In the genomic region with DNA sequence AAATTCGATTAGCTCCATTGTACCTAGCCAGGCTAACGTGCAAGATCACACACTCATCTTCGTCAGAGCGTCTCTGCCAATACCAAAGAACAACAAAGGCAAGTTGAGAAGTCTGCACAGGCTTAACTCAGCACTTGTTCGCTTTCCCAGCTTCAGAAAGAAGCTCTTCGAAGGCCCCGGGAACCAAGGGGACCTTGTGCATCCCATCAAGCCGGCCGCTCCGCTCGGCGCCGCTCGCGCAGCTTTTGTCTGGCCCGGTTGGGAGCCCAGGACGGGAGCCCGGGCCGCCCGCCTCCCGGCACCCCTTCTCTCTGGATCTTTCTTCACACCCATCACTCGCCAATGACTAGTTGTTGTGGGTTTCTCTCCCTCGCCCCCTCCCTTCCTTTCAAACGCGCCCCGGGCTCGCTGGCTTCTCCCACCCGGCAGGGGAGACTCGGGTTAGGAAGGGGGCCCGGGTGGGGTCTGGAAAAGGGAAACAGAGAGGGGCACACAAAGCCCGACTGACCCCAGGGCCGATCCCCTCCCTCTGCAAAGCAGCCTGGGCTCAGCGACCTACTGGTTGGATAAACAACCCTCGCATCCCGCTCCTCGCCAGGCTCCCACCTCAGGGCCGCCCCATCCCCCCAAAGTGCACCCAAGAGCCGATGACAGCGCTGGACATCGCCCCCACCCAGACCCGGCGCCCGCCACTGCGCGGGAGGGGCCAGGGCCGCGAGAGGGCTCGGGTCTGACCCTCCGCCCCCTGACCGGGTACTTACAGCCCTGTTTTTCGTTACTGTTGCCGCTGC, we compare ENCODE assay signal across 1 cellular context.
TF ChIP-seq lines count a peak whose summit lies in the region.

No MANE protein-coding gene starts in this region.

TF ChIP-seq in HEK293, 187 proteins besides CTCF, POLR2A, EP300 and RAD21 (continued from another document and continues in another):
- TF ChIP-seq ZBTB44 (tag by site-specific recombination; IDR thresholded peaks at IDR 0.05) (no peak), ZNF394 (tag by site-specific recombination; IDR thresholded peaks at IDR 0.05; ENCODE audit: borderline replicate concordance) (no peak), ZNF404 (tag by site-specific recombination; IDR thresholded peaks at IDR 0.05) (no peak), ZNF2 (tag by site-specific recombination; IDR thresholded peaks at IDR 0.05) (no peak), ZNF670 (tag by site-specific recombination; IDR thresholded peaks at IDR 0.05; ENCODE audit: low read depth) (no peak), ZNF785 (tag by site-specific recombination; IDR thresholded peaks at IDR 0.05) (no peak), ZNF10 (tag by site-specific recombination; IDR thresholded peaks at IDR 0.05) (no peak), ZNF776 (tag by site-specific recombination; IDR thresholded peaks at IDR 0.05; ENCODE audit: borderline replicate concordance) (no peak), ZNF433 (tag by site-specific recombination; IDR thresholded peaks at IDR 0.05; ENCODE audit: low read depth) (no peak), ZNF426 (tag by site-specific recombination; IDR thresholded peaks at IDR 0.05) (no peak), ZFHX2 (tag by site-specific recombination; conservative IDR thresholded peaks at IDR 0.05) (peak; percentile 20; the same call in 1 of the 2 replicates), SCRT1 (tag by site-specific recombination; IDR thresholded peaks at IDR 0.05; ENCODE audit: borderline replicate concordance) (no peak), ZBTB17 (tag by site-specific recombination; IDR thresholded peaks at IDR 0.05) (peak; percentile 54; the same call in 1 of the 2 replicates), GLIS1 (tag by site-specific recombination; IDR thresholded peaks at IDR 0.05) (0 out of 2 replicates have a peak, but pooled peaks have one; percentile 10), ZNF777 (tag by site-specific recombination; IDR thresholded peaks at IDR 0.05; ENCODE audit: borderline replicate concordance) (no peak), ZNF791 (tag by site-specific recombination; IDR thresholded peaks at IDR 0.05) (no peak), MZF1 (tag by site-specific recombination; IDR thresholded peaks at IDR 0.05; ENCODE audit: borderline replicate concordance) (no peak), OSR2 (tag by site-specific recombination; IDR thresholded peaks at IDR 0.05) (no peak), ZNF76 (tag by site-specific recombination; IDR thresholded peaks at IDR 0.05; ENCODE audit: borderline replicate concordance, low read depth) (peak; percentile 37; the same call in 1 of the 2 replicates), ZBTB1 (tag by site-specific recombination; IDR thresholded peaks at IDR 0.05) (no peak), ZNF280C (tag by site-specific recombination; IDR thresholded peaks at IDR 0.05) (no peak), INSM2 (tag by site-specific recombination; IDR thresholded peaks at IDR 0.05) (no peak), ZSCAN30 (tag by site-specific recombination; IDR thresholded peaks at IDR 0.05) (0 out of 2 replicates have a peak, but pooled peaks have one; percentile 30), ZNF132 (tag by site-specific recombination; IDR thresholded peaks at IDR 0.05; ENCODE audit: borderline replicate concordance) (no peak), ZNF623 (tag by site-specific recombination; IDR thresholded peaks at IDR 0.05) (no peak), ZNF37A (tag by site-specific recombination; IDR thresholded peaks at IDR 0.05) (no peak), ZNF26 (tag by site-specific recombination; IDR thresholded peaks at IDR 0.05) (no peak), MYNN (tag by site-specific recombination; IDR thresholded peaks at IDR 0.05; ENCODE audit: borderline replicate concordance) (no peak), GLI4 (tag by site-specific recombination; IDR thresholded peaks at IDR 0.05) (no peak), ZNF585B (tag by site-specific recombination; IDR thresholded peaks at IDR 0.05) (no peak), ZNF221 (tag by site-specific recombination; IDR thresholded peaks at IDR 0.05; ENCODE audit: borderline replicate concordance) (no peak), ZSCAN16 (tag by site-specific recombination; IDR thresholded peaks at IDR 0.05) (no peak), ZNF561 (tag by site-specific recombination; IDR thresholded peaks at IDR 0.05; ENCODE audit: borderline replicate concordance) (peak; percentile 58; the same call in 1 of the 2 replicates), ZNF747 (tag by site-specific recombination; IDR thresholded peaks at IDR 0.05) (no peak), ZNF121 (tag by site-specific recombination; IDR thresholded peaks at IDR 0.05) (no peak), ZNF423 (tag by site-specific recombination; IDR thresholded peaks at IDR 0.05) (0 out of 2 replicates have a peak, but pooled peaks have one; percentile 16), ZNF48 (tag by site-specific recombination; IDR thresholded peaks at IDR 0.05) (no peak), ZNF837 (tag by site-specific recombination; IDR thresholded peaks at IDR 0.05) (no peak)
- TF ChIP-seq, protein P1, sequence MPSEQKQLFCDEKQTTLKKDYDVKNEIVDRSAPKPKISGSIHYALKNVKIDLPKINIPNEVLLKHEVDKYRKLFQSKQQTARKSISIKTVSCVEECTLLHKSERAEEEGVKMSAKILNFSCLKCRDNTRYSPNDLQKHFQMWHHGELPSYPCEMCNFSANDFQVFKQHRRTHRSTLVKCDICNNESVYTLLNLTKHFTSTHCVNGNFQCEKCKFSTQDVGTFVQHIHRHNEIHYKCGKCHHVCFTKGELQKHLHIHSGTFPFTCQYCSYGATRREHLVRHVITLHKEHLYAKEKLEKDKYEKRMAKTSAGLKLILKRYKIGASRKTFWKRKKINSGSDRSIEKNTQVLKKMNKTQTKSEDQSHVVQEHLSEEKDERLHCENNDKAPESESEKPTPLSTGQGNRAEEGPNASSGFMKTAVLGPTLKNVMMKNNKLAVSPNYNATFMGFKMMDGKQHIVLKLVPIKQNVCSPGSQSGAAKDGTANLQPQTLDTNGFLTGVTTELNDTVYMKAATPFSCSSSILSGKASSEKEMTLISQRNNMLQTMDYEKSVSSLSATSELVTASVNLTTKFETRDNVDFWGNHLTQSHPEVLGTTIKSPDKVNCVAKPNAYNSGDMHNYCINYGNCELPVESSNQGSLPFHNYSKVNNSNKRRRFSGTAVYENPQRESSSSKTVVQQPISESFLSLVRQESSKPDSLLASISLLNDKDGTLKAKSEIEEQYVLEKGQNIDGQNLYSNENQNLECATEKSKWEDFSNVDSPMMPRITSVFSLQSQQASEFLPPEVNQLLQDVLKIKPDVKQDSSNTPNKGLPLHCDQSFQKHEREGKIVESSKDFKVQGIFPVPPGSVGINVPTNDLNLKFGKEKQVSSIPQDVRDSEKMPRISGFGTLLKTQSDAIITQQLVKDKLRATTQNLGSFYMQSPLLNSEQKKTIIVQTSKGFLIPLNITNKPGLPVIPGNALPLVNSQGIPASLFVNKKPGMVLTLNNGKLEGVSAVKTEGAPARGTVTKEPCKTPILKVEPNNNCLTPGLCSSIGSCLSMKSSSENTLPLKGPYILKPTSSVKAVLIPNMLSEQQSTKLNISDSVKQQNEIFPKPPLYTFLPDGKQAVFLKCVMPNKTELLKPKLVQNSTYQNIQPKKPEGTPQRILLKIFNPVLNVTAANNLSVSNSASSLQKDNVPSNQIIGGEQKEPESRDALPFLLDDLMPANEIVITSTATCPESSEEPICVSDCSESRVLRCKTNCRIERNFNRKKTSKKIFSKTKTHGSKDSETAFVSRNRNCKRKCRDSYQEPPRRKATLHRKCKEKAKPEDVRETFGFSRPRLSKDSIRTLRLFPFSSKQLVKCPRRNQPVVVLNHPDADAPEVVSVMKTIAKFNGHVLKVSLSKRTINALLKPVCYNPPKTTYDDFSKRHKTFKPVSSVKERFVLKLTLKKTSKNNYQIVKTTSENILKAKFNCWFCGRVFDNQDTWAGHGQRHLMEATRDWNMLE (tag by site-specific recombination; conservative IDR thresholded peaks at IDR 0.05; ENCODE audit: low read depth) = no peak
- TF ChIP-seq, protein P2, sequence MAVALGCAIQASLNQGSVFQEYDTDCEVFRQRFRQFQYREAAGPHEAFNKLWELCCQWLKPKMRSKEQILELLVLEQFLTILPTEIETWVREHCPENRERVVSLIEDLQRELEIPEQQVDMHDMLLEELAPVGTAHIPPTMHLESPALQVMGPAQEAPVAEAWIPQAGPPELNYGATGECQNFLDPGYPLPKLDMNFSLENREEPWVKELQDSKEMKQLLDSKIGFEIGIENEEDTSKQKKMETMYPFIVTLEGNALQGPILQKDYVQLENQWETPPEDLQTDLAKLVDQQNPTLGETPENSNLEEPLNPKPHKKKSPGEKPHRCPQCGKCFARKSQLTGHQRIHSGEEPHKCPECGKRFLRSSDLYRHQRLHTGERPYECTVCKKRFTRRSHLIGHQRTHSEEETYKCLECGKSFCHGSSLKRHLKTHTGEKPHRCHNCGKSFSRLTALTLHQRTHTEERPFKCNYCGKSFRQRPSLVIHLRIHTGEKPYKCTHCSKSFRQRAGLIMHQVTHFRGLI (tag by site-specific recombination; IDR thresholded peaks at IDR 0.05) = no peak
- TF ChIP-seq, protein P3, sequence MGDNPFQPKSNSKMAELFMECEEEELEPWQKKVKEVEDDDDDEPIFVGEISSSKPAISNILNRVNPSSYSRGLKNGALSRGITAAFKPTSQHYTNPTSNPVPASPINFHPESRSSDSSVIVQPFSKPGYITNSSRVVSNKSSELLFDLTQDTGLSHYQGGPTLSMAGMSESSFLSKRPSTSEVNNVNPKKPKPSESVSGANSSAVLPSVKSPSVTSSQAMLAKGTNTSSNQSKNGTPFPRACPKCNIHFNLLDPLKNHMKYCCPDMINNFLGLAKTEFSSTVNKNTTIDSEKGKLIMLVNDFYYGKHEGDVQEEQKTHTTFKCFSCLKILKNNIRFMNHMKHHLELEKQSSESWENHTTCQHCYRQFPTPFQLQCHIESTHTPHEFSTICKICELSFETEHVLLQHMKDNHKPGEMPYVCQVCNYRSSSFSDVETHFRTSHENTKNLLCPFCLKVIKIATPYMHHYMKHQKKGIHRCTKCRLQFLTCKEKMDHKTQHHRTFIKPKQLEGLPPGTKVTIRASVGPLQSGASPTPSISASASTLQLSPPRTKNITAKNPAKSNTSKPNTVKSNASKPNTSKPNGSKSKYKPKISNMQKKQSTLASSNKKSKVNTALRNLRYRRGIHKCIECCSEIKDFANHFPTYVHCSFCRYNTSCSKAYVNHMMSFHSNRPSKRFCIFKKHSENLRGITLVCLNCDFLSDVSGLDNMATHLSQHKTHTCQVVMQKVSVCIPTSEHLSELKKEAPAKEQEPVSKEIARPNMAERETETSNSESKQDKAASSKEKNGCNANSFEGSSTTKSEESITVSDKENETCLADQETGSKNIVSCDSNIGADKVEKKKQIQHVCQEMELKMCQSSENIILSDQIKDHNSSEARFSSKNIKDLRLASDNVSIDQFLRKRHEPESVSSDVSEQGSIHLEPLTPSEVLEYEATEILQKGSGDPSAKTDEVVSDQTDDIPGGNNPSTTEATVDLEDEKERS (tag by site-specific recombination; IDR thresholded peaks at IDR 0.05) = no peak
- TF ChIP-seq, protein P4, sequence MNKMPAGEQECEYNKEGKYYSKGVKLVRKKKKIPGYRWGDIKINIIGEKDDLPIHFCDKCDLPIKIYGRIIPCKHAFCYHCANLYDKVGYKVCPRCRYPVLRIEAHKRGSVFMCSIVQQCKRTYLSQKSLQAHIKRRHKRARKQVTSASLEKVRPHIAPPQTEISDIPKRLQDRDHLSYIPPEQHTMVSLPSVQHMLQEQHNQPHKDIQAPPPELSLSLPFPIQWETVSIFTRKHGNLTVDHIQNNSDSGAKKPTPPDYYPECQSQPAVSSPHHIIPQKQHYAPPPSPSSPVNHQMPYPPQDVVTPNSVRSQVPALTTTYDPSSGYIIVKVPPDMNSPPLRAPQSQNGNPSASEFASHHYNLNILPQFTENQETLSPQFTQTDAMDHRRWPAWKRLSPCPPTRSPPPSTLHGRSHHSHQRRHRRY (tag by site-specific recombination; IDR thresholded peaks at IDR 0.05) = no peak
